ENCODE assay signal across 10 cellular contexts in genomic region chr17:37483311-37484039, GRCh38. TPM values are rescaled to one million over a fixed set of nuclear protein-coding genes. Genes with fewer than 3 reads are reported as not detected.
DNase-seq lines count a peak whose midpoint lies in the region; ATAC-seq and TF ChIP-seq lines count a peak whose summit lies in the region.
"Had no signal": no experiment of that assay in that cellular context is flagged by ENCODE, and none has a peak within 500 bp of the region (broad histone marks: within the 10 kb centered on the region; RNA-seq: fewer than 3 reads in every experiment).

No MANE protein-coding gene starts in this region.

- ATAC-seq in HG03565 (IDR thresholded peaks at IDR 0.05; ENCODE audit: unreplicated experiment) = no peak

- peaks cover 17% of the 10 kb centered on the region for H3K4me1 ChIP-seq in OCI-LY7 (ENCODE audit: insufficient read depth, low read length, poor library complexity, severe bottlenecking)

- H3K27ac ChIP-seq in OCI-LY7 (ENCODE audit: low read depth, low read length, poor library complexity, severe bottlenecking) = no peak overlapping the region
- H3K27ac ChIP-seq: pancreas had no signal

- H2AFZ ChIP-seq in OCI-LY7 (ENCODE audit: low read length) = no peak overlapping the region

- intact Hi-C loops in activated CD4-positive, alpha-beta T cell treated with anti-CD3 and anti-CD28 coated beads, Interleukin-2, amount 10 ng/mL, durations not matched to agents 24 days and 14 days (cut with micrococcal nuclease) = no loop called here
- intact Hi-C loops in OCI-LY7 (cut with micrococcal nuclease; ENCODE audit: unreplicated experiment) = no loop called here

- peaks cover 16% of the 10 kb centered on the region for H3K36me3 ChIP-seq in OCI-LY7 (ENCODE audit: insufficient read depth, low read length)

- H3K4me1 Mint-ChIP-seq in activated CD4-positive, alpha-beta T cell treated with anti-CD3 and anti-CD28 coated beads, Interleukin-2, amount 10 ng/mL, durations not matched to agents 24 days and 14 days = peaks cover 14% of the 10 kb centered on the region

- H4K20me1 ChIP-seq in OCI-LY7 (ENCODE audit: insufficient read depth, low read length) = no peaks in the 10 kb centered on the region

- no peak for DNase-seq in activated CD4-positive, alpha-beta T cell treated with anti-CD3 and anti-CD28 coated beads, Interleukin-2, amount 10 ng/mL, durations not matched to agents 24 days and 14 days
- DNase-seq in activated CD4-positive, alpha-beta T cell treated with anti-CD3 and anti-CD28 coated beads, Interleukin-2, amount 50 U/mL, for 48 hours = no peak
- DNase-seq in OCI-LY7 (ENCODE audit: low spot score) (peak; percentile 11), fibroblast of villous mesenchyme (ENCODE audit: low read depth) (peak; percentile 98), superior temporal gyrus (ENCODE audit: extremely low spot score) (peak; percentile 44), activated gamma-delta T cell (lab: John Stamatoyannopoulos, UW) (no peak), CD1c-positive myeloid dendritic cell (ENCODE audit: extremely low spot score) (no peak)
- DNase-seq: pancreas had no signal

- no peak overlapping the region for H3K4me2 ChIP-seq in OCI-LY7 (ENCODE audit: low read length)

- no TSS peak for BruUV-seq in OCI-LY7 (replicated peaks; lab: Mats Ljungman, UMichigan)

- no peaks in the 10 kb centered on the region for H3K79me2 ChIP-seq in OCI-LY7 (ENCODE audit: insufficient read depth, low read depth, low read length)

- POLR2A ChIA-PET in OCI-LY7 (lab: Charles Lee) = interaction anchor here (0.6 to 1.0 kb wide), 3 partner anchors 19 to 347 kb away, joined by 3 read pairs; no protein-coding TSS in a partner anchor

- peak overlapping the region; percentile 3 for H3K27ac Mint-ChIP-seq in activated CD4-positive, alpha-beta T cell treated with anti-CD3 and anti-CD28 coated beads, Interleukin-2, amount 10 ng/mL, durations not matched to agents 24 days and 14 days
- H3K27ac Mint-ChIP-seq: dendritic cell treated with granulocyte-macrophage colony-stimulating factor and Interleukin-4, amounts not matched to agents 40 ng/mL and 50 ng/mL, for 4 days had no signal

- H3K4me3 ChIP-seq in OCI-LY7 (ENCODE audit: low read depth, low read length, poor library complexity, severe bottlenecking) (no peak overlapping the region), fibroblast of villous mesenchyme (ENCODE audit: low read depth, low read length) (no peak overlapping the region)
- H3K4me3 ChIP-seq: pancreas had no signal

- TF ChIP-seq CTCF in OCI-LY7 (conservative IDR thresholded peaks at IDR 0.05; ENCODE audit: low read length) = no peak
- TF ChIP-seq CTCF in fibroblast of villous mesenchyme (IDR thresholded peaks at IDR 0.05; ENCODE audit: insufficient read depth, low read depth, low read length) = no peak

- H3K9me3 Mint-ChIP-seq in activated CD4-positive, alpha-beta T cell treated with anti-CD3 and anti-CD28 coated beads, Interleukin-2, amount 10 ng/mL, durations not matched to agents 24 days and 14 days = no peaks in the 10 kb centered on the region
- H3K9me3 Mint-ChIP-seq: dendritic cell treated with granulocyte-macrophage colony-stimulating factor and Interleukin-4, amounts not matched to agents 40 ng/mL and 50 ng/mL, for 4 days had no signal

- no peak overlapping the region for H3K4me3 Mint-ChIP-seq in activated CD4-positive, alpha-beta T cell treated with anti-CD3 and anti-CD28 coated beads, Interleukin-2, amount 10 ng/mL, durations not matched to agents 24 days and 14 days
- H3K4me3 Mint-ChIP-seq: dendritic cell treated with granulocyte-macrophage colony-stimulating factor and Interleukin-4, amounts not matched to agents 40 ng/mL and 50 ng/mL, for 4 days had no signal

- H3K36me3 Mint-ChIP-seq in activated CD4-positive, alpha-beta T cell treated with anti-CD3 and anti-CD28 coated beads, Interleukin-2, amount 10 ng/mL, durations not matched to agents 24 days and 14 days (ENCODE audit: low read depth) = peaks cover 24% of the 10 kb centered on the region

- no peaks in the 10 kb centered on the region for H3K9me3 ChIP-seq in OCI-LY7 (ENCODE audit: low read length)
- H3K9me3 ChIP-seq: pancreas had no signal

- CTCF ChIA-PET in OCI-LY7 (lab: Charles Lee; ENCODE audit: unreplicated experiment) = no interaction called here

- H3K27me3 Mint-ChIP-seq in activated CD4-positive, alpha-beta T cell treated with anti-CD3 and anti-CD28 coated beads, Interleukin-2, amount 10 ng/mL, durations not matched to agents 24 days and 14 days = no peaks in the 10 kb centered on the region

- H3K9me2 ChIP-seq in OCI-LY7 (ENCODE audit: insufficient read depth, low read length) = no peaks in the 10 kb centered on the region

RNA-seq across cellular contexts. Expression of gene DUSP14, which starts 6.2 kb away (rescaled TPM):
- 18.7 and 20.2 TPM in 2 replicates for total RNA-seq in activated CD4-positive, alpha-beta T cell treated with anti-CD3 and anti-CD28 coated beads, Interleukin-2, amount 10 ng/mL, durations not matched to agents 24 days and 14 days
- total RNA-seq in OCI-LY7 (2014; rRNA removed; shearing (Covaris generic)) = 21.2 and 21.5 TPM in 2 replicates
- total RNA-seq in OCI-LY7 (2022) (11.0 and 12.2 TPM in 2 replicates), fibroblast of villous mesenchyme (65.7 and 91.5 TPM in 2 replicates)

Comparison
In these comparisons a context has a peak if more than half of its experiments do, and no peak if none do; other contexts are left out.
1. DNase-seq: peak in OCI-LY7 (single experiment), fibroblast of villous mesenchyme (single experiment) and superior temporal gyrus (single experiment); none in activated CD4-positive, alpha-beta T cell treated with anti-CD3 and anti-CD28 coated beads, Interleukin-2, amount 10 ng/mL, durations not matched to agents 24 days and 14 days (single experiment), activated CD4-positive, alpha-beta T cell treated with anti-CD3 and anti-CD28 coated beads, Interleukin-2, amount 50 U/mL, for 48 hours (0 of 2), activated gamma-delta T cell (single experiment) and CD1c-positive myeloid dendritic cell (single experiment).